ENCODE assay signal across 8 cellular contexts in the genomic region with DNA sequence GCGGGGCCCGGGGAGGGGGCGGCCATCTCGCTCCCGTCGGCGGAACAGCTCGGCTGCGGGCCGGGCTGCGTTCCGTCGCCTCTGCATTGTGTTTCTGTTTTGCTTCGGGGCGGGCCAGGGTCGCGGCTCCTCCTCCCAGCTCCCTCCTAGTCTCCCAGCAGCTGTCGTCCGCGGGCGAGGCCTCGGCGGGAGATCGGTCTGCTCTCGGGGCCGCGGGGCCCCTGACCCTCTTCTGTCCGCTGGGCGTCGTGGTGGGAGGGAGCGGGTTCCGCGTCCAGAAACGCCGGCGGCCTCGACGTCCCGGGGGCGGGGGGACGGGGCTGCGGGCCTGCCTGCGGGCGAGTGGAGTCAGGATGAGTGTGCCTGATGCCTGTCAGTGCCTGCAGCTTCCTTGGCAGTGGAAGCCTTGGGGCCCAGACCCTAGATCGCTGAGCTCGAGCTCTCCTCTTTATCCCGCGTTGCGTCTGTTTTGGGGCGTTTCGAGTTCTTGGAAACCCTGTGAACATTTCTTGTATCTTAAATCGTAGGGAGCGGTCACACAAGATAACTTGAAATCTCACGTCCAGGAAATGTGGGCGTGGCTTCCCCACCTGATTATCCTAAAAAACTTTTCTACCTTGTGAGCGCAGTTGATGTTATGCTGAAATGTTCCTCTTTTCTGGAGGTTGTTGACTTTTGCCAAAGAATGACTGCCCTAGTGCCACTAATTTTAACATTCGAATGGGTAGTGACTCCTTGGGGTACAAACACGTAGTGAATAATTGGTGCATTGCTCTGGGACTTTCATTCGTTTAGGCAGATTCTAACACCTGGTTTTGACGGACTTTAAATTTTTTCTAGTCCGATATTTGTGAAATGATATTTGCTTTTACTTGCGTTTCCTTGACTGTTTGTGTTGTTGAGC. TPM values are rescaled to one million over a fixed set of nuclear protein-coding genes. Genes with fewer than 3 reads are reported as not detected.
DNase-seq lines count a peak whose midpoint lies in the region; ATAC-seq and TF ChIP-seq lines count a peak whose summit lies in the region.

No MANE protein-coding gene starts in this region.

- peaks cover 0 to 3% of the 10 kb centered on the region in 2 donors for H3K27me3 Mint-ChIP-seq in CD8-positive, alpha-beta memory T cell
- peaks cover 2% of the 10 kb centered on the region for H3K27me3 Mint-ChIP-seq in activated T-helper 1 cell treated with anti-CD3 and anti-CD28 coated beads, Interleukin-12 subunit alpha, Interleukin-12 subunit beta, Interleukin-2, Interleukin-4 antibody, amounts not matched to agents 30 ng/mL and 10 ng/mL and 1 ng/mL, durations not matched to agents 14 hours and 24 hours and 36 hours (ENCODE audit: insufficient read depth)

- H3K27me3 ChIP-seq in CD8-positive, alpha-beta memory T cell (ENCODE audit: insufficient read depth, low read length, poor library complexity, severe bottlenecking) = no peaks in the 10 kb centered on the region
- H3K27me3 ChIP-seq in gastroesophageal sphincter (no peaks in the 10 kb centered on the region), neuron (ENCODE audit: insufficient read depth, low read length) (no peaks in the 10 kb centered on the region)

- intact Hi-C loops in activated T-helper 1 cell treated with anti-CD3 and anti-CD28 coated beads, Interleukin-12 subunit alpha, Interleukin-12 subunit beta, Interleukin-2, Interleukin-4 antibody, amounts not matched to agents 30 ng/mL and 10 ng/mL and 1 ng/mL, durations not matched to agents 14 hours and 24 hours and 36 hours (cut with micrococcal nuclease) = loop anchor here (1.0 to 10.0 kb wide), 10 partner anchors 10 to 754 kb away; a partner anchor contains a TSS

- peaks cover 30 to 47% (median 43%) of the 10 kb centered on the region in 3 donors for H3K4me1 Mint-ChIP-seq in CD8-positive, alpha-beta memory T cell
- H3K4me1 Mint-ChIP-seq in activated T-helper 1 cell treated with anti-CD3 and anti-CD28 coated beads, Interleukin-12 subunit alpha, Interleukin-12 subunit beta, Interleukin-2, Interleukin-4 antibody, amounts not matched to agents 30 ng/mL and 10 ng/mL and 1 ng/mL, durations not matched to agents 14 hours and 24 hours and 36 hours (ENCODE audit: low read depth) = peaks cover 29% of the 10 kb centered on the region

- peak overlapping the region; percentile 89 to 98 (median 94) for H3K27ac Mint-ChIP-seq in CD8-positive, alpha-beta memory T cell
- peak overlapping the region; percentile 95 for H3K27ac Mint-ChIP-seq in activated T-helper 1 cell treated with anti-CD3 and anti-CD28 coated beads, Interleukin-12 subunit alpha, Interleukin-12 subunit beta, Interleukin-2, Interleukin-4 antibody, amounts not matched to agents 30 ng/mL and 10 ng/mL and 1 ng/mL, durations not matched to agents 14 hours and 24 hours and 36 hours

- TF ChIP-seq EP300 in gastroesophageal sphincter (IDR thresholded peaks at IDR 0.05) = no peak

- H3K4me3 ChIP-seq in CD8-positive, alpha-beta memory T cell (ENCODE audit: low read length) = peak overlapping the region; percentile 74
- H3K4me3 ChIP-seq in gastroesophageal sphincter = peak overlapping the region; percentile 71 to 98
- H3K4me3 ChIP-seq in neuron (ENCODE audit: low read length) = peak overlapping the region; percentile 94

- TF ChIP-seq CTCF in gastroesophageal sphincter (IDR thresholded peaks at IDR 0.05) = no peak

- no peaks in the 10 kb centered on the region for H3K9me3 Mint-ChIP-seq in CD8-positive, alpha-beta memory T cell
- no peaks in the 10 kb centered on the region for H3K9me3 Mint-ChIP-seq in activated T-helper 1 cell treated with anti-CD3 and anti-CD28 coated beads, Interleukin-12 subunit alpha, Interleukin-12 subunit beta, Interleukin-2, Interleukin-4 antibody, amounts not matched to agents 30 ng/mL and 10 ng/mL and 1 ng/mL, durations not matched to agents 14 hours and 24 hours and 36 hours

- H3K36me3 ChIP-seq in CD8-positive, alpha-beta memory T cell (ENCODE audit: insufficient read depth, low read length) = no peaks in the 10 kb centered on the region
- H3K36me3 ChIP-seq in gastroesophageal sphincter (peaks cover 0 to 18% of the 10 kb centered on the region in 2 donors), neuron (ENCODE audit: insufficient read depth, low read length) (peaks cover 23% of the 10 kb centered on the region)

- H3K4me1 ChIP-seq in CD8-positive, alpha-beta memory T cell (ENCODE audit: insufficient read depth, low read length) = peaks cover 10% of the 10 kb centered on the region
- H3K4me1 ChIP-seq in gastroesophageal sphincter (peaks cover 0 to 51% (median 20%) of the 10 kb centered on the region in 3 donors), neuron (ENCODE audit: insufficient read depth, low read length) (peaks cover 6% of the 10 kb centered on the region)

- CTCF ChIA-PET in CD8-positive, alpha-beta memory T cell (lab: Charles Lee) = interaction anchor here (0.7 to 3.6 kb wide), 22 partner anchors 9 to 170 kb away, joined by 3 to 30 read pairs (median 6); no protein-coding TSS in a partner anchor

- TF ChIP-seq POLR2A in gastroesophageal sphincter (IDR thresholded peaks at IDR 0.05) = no peak

- no peak overlapping the region for H2AFZ ChIP-seq in neuron (ENCODE audit: low read depth, low read length)

- H3K9me3 ChIP-seq in CD8-positive, alpha-beta memory T cell (ENCODE audit: low read length) = no peaks in the 10 kb centered on the region
- H3K9me3 ChIP-seq in gastroesophageal sphincter (no peaks in the 10 kb centered on the region), neuron (ENCODE audit: low read length) (no peaks in the 10 kb centered on the region)

- WGBS in gastroesophageal sphincter (ENCODE audit: low coverage in 1 of 2), 2 donors = 3 to 4% methylated on average over 9 to 13 of the region's 62 CpGs

- peak; percentile 52 for ATAC-seq in GM18907 (IDR thresholded peaks at IDR 0.05; ENCODE audit: unreplicated experiment)
- ATAC-seq in HG03196 (IDR thresholded peaks at IDR 0.05; ENCODE audit: unreplicated experiment) = peak; percentile 36
- peak; percentile 41 for ATAC-seq in gastroesophageal sphincter

- peak overlapping the region; percentile 81 for H3K27ac ChIP-seq in CD8-positive, alpha-beta memory T cell (ENCODE audit: low read depth, low read length)
- peak overlapping the region; percentile 82 to 100 (median 96) for H3K27ac ChIP-seq in gastroesophageal sphincter

- POLR2A ChIA-PET in CD8-positive, alpha-beta memory T cell (lab: Charles Lee) = interaction anchor here (0.6 to 4.4 kb wide), 15 partner anchors 9 to 168 kb away, joined by 3 to 66 read pairs (median 4); no protein-coding TSS in a partner anchor

- peaks cover 0 to 42% (median 3%) of the 10 kb centered on the region in 3 donors for H3K36me3 Mint-ChIP-seq in CD8-positive, alpha-beta memory T cell
- H3K36me3 Mint-ChIP-seq in activated T-helper 1 cell treated with anti-CD3 and anti-CD28 coated beads, Interleukin-12 subunit alpha, Interleukin-12 subunit beta, Interleukin-2, Interleukin-4 antibody, amounts not matched to agents 30 ng/mL and 10 ng/mL and 1 ng/mL, durations not matched to agents 14 hours and 24 hours and 36 hours (ENCODE audit: low read depth) = peaks cover 15% of the 10 kb centered on the region

- H3K4me3 Mint-ChIP-seq in CD8-positive, alpha-beta memory T cell = peak overlapping the region; percentile 86 to 96 (median 93)
- peak overlapping the region; percentile 93 for H3K4me3 Mint-ChIP-seq in activated T-helper 1 cell treated with anti-CD3 and anti-CD28 coated beads, Interleukin-12 subunit alpha, Interleukin-12 subunit beta, Interleukin-2, Interleukin-4 antibody, amounts not matched to agents 30 ng/mL and 10 ng/mL and 1 ng/mL, durations not matched to agents 14 hours and 24 hours and 36 hours

- peak in 1 of 5 donors; percentile 31 for DNase-seq in CD8-positive, alpha-beta memory T cell
- DNase-seq in NCI-H524 (lab: John Stamatoyannopoulos, UW) = peak; percentile 65 to 81
- peak; percentile 72 for DNase-seq in activated T-helper 1 cell treated with anti-CD3 and anti-CD28 coated beads, Interleukin-12 subunit alpha, Interleukin-12 subunit beta, Interleukin-2, Interleukin-4 antibody, amounts not matched to agents 30 ng/mL and 10 ng/mL and 1 ng/mL, durations not matched to agents 14 hours and 24 hours and 36 hours (ENCODE audit: low spot score)
- DNase-seq in T-helper 9 cell = no peak

RNA-seq across cellular contexts. Expression of a gene that starts 0.7 kb away (rescaled TPM):
- 10 to 100 TPM; 19.6 to 23.0 TPM for total RNA-seq in CD8-positive, alpha-beta memory T cell
- polyA plus RNA-seq in CD8-positive, alpha-beta memory T cell = 32.2 TPM
- 22.1 and 23.5 TPM in 2 replicates for total RNA-seq in activated T-helper 1 cell treated with anti-CD3 and anti-CD28 coated beads, Interleukin-12 subunit alpha, Interleukin-12 subunit beta, Interleukin-2, Interleukin-4 antibody, amounts not matched to agents 30 ng/mL and 10 ng/mL and 1 ng/mL, durations not matched to agents 14 hours and 24 hours and 36 hours
- total RNA-seq in gastroesophageal sphincter = 10 to 100 TPM; 31.0 to 54.8 (median 48.4) TPM
